15 cellular contexts compared by ENCODE assay signal in the genomic region with DNA sequence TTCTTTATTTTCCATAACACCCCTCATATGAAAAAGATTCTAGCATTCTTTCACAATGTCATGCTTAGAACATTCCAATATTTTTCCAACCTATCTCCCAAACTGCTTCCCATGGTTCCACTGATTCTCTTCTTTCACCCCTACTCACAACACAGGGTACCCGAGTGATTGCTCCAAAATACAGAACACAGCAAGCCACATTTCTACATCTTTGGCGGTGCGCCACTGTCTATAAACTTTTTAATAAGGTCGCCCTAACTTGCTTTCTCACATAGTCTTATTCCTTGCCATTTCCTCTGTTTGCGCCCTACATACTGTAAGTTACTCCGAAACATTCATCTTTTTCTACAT.
DNase-seq lines count a peak whose midpoint lies in the region; ATAC-seq and TF ChIP-seq lines count a peak whose summit lies in the region.
"Had no signal": no experiment of that assay in that cellular context is flagged by ENCODE, and none has a peak within 500 bp of the region (broad histone marks: within the 10 kb centered on the region; RNA-seq: fewer than 3 reads in every experiment).

No MANE protein-coding gene starts in this region.

- peaks cover 3 to 7% of the 10 kb centered on the region in 2 donors for H3K36me3 Mint-ChIP-seq in activated T-cell treated with anti-CD3 and anti-CD28 coated beads, Interleukin-2, amount 50 U/mL, for 72 hours (ENCODE audit: insufficient read depth in 2 of 2)
- H3K36me3 Mint-ChIP-seq in T-cell (no peaks in the 10 kb centered on the region), chondrocyte (ENCODE audit: low read depth) (no peaks in the 10 kb centered on the region)
- peaks cover 6% of the 10 kb centered on the region for H3K36me3 Mint-ChIP-seq in effector memory CD8-positive, alpha-beta T cell (ENCODE audit: insufficient read depth)
- no peaks in the 10 kb centered on the region for H3K36me3 Mint-ChIP-seq in stimulated activated effector memory CD8-positive, alpha-beta T cell treated with anti-CD3 and anti-CD28 coated beads, Interleukin-12 subunit alpha, Interleukin-12 subunit beta, amount 100 ng/mL, for 72 hours

- no peak for TF ChIP-seq CTCF in chondrocyte (IDR thresholded peaks at IDR 0.05)

- CTCF ChIA-PET in T-cell (lab: Charles Lee): no interaction called here

- peaks cover 55% of the 10 kb centered on the region for H3K4me1 Mint-ChIP-seq in activated T-cell treated with anti-CD3 and anti-CD28 coated beads, Interleukin-2, amount 50 U/mL, for 72 hours (ENCODE audit: low read depth)
- H3K4me1 Mint-ChIP-seq in T-cell (peaks cover 25 to 64% (median 53%) of the 10 kb centered on the region in 3 donors), chondrocyte (ENCODE audit: low read depth) (peaks cover 15% of the 10 kb centered on the region)
- peaks cover 30 to 31% of the 10 kb centered on the region in 2 donors for H3K4me1 Mint-ChIP-seq in effector memory CD8-positive, alpha-beta T cell (ENCODE audit: low read depth in 2 of 2)
- peaks cover 59% of the 10 kb centered on the region for H3K4me1 Mint-ChIP-seq in stimulated activated effector memory CD8-positive, alpha-beta T cell treated with anti-CD3 and anti-CD28 coated beads, Interleukin-12 subunit alpha, Interleukin-12 subunit beta, amount 100 ng/mL, for 72 hours

- H3K9me3 Mint-ChIP-seq in activated T-cell treated with anti-CD3 and anti-CD28 coated beads, Interleukin-2, amount 50 U/mL, for 72 hours: peaks cover 3 to 7% of the 10 kb centered on the region in 2 donors
- H3K9me3 Mint-ChIP-seq in T-cell (peaks cover 0 to 4% (median 4%) of the 10 kb centered on the region in 3 donors), chondrocyte (ENCODE audit: low read depth) (no peaks in the 10 kb centered on the region)
- H3K9me3 Mint-ChIP-seq in effector memory CD8-positive, alpha-beta T cell: peaks cover 0 to 6% of the 10 kb centered on the region in 2 donors
- H3K9me3 Mint-ChIP-seq in stimulated activated effector memory CD8-positive, alpha-beta T cell treated with anti-CD3 and anti-CD28 coated beads, Interleukin-12 subunit alpha, Interleukin-12 subunit beta, amount 100 ng/mL, for 72 hours: no peaks in the 10 kb centered on the region

- H3K27ac Mint-ChIP-seq in activated T-cell treated with anti-CD3 and anti-CD28 coated beads, Interleukin-2, amount 50 U/mL, for 72 hours: peak overlapping the region; percentile 30
- H3K27ac Mint-ChIP-seq in T-cell: peak overlapping the region; percentile 80 to 86
- peak overlapping the region; percentile 73 to 89 for H3K27ac Mint-ChIP-seq in effector memory CD8-positive, alpha-beta T cell
- peak overlapping the region; percentile 91 for H3K27ac Mint-ChIP-seq in stimulated activated effector memory CD8-positive, alpha-beta T cell treated with anti-CD3 and anti-CD28 coated beads, Interleukin-12 subunit alpha, Interleukin-12 subunit beta, amount 100 ng/mL, for 72 hours
- H3K27ac Mint-ChIP-seq in chondrocyte (ENCODE audit: unreplicated experiment): no peak overlapping the region
- H3K27ac Mint-ChIP-seq: progenitor cell of endocrine pancreas had no signal

- POLR2A ChIA-PET in T-cell (lab: Charles Lee): interaction anchor here in 1 of 2 donors (0.9 kb wide), 1 partner anchor 64 kb away, joined by 3 read pairs; no protein-coding TSS in a partner anchor

- ATAC-seq in activated T-cell treated with anti-CD3 and anti-CD28 coated beads, Interleukin-2, amount 50 U/mL, for 72 hours (replicated peaks in 1 of 2): no peak
- ATAC-seq in T-cell (replicated peaks in 1 of 4): no peak
- no peak for ATAC-seq in effector memory CD8-positive, alpha-beta T cell (replicated peaks)
- ATAC-seq in stimulated activated effector memory CD8-positive, alpha-beta T cell treated with anti-CD3 and anti-CD28 coated beads, Interleukin-12 subunit alpha, Interleukin-12 subunit beta, amount 100 ng/mL, for 72 hours: no peak

- H3K27me3 Mint-ChIP-seq in activated T-cell treated with anti-CD3 and anti-CD28 coated beads, Interleukin-2, amount 50 U/mL, for 72 hours (ENCODE audit: low read depth): peaks cover 6% of the 10 kb centered on the region
- no peaks in the 10 kb centered on the region for H3K27me3 Mint-ChIP-seq in T-cell
- no peaks in the 10 kb centered on the region for H3K27me3 Mint-ChIP-seq in effector memory CD8-positive, alpha-beta T cell
- no peaks in the 10 kb centered on the region for H3K27me3 Mint-ChIP-seq in chondrocyte (ENCODE audit: low read depth)
- H3K27me3 Mint-ChIP-seq: progenitor cell of endocrine pancreas had no signal

- H3K4me3 Mint-ChIP-seq in activated T-cell treated with anti-CD3 and anti-CD28 coated beads, Interleukin-2, amount 50 U/mL, for 72 hours: peak overlapping the region; percentile 38 to 53
- peak overlapping the region in 1 of 3 donors; percentile 15 for H3K4me3 Mint-ChIP-seq in T-cell
- peak overlapping the region; percentile 1 to 27 for H3K4me3 Mint-ChIP-seq in effector memory CD8-positive, alpha-beta T cell
- H3K4me3 Mint-ChIP-seq in stimulated activated effector memory CD8-positive, alpha-beta T cell treated with anti-CD3 and anti-CD28 coated beads, Interleukin-12 subunit alpha, Interleukin-12 subunit beta, amount 100 ng/mL, for 72 hours: peak overlapping the region; percentile 65
- no peak overlapping the region for H3K4me3 Mint-ChIP-seq in chondrocyte (ENCODE audit: unreplicated experiment)

- DNase-seq in activated T-cell treated with anti-CD3 and anti-CD28 coated beads, Interleukin-2, amount 50 U/mL, for 72 hours: no peak
- DNase-seq in activated T-cell treated with anti-CD3 and anti-CD28 coated beads, Interleukin-2, amount 50 U/mL, for 1 hour: no peak
- DNase-seq in T-cell (no peak), kidney tubule cell (ENCODE audit: low spot score) (no peak), chondrocyte (ENCODE audit: low spot score) (no peak), GM19240 (ENCODE audit: insufficient read length, low spot score) (no peak)
- DNase-seq in effector memory CD8-positive, alpha-beta T cell: no peak
- DNase-seq in stimulated activated effector memory CD8-positive, alpha-beta T cell treated with anti-CD3 and anti-CD28 coated beads, Interleukin-12 subunit alpha, Interleukin-12 subunit beta, amount 100 ng/mL, for 72 hours (ENCODE audit: low spot score in 2 of 2): no peak
- DNase-seq: amniotic stem cell, Kasumi-1, NCI-H1105 treated with DMSO at 0.1 percent for 48 hours, NCI-H524 treated with DMSO at 0.1 percent for 48 hours, T-helper 9 cell, tibial artery had no signal
